In the genomic region with DNA sequence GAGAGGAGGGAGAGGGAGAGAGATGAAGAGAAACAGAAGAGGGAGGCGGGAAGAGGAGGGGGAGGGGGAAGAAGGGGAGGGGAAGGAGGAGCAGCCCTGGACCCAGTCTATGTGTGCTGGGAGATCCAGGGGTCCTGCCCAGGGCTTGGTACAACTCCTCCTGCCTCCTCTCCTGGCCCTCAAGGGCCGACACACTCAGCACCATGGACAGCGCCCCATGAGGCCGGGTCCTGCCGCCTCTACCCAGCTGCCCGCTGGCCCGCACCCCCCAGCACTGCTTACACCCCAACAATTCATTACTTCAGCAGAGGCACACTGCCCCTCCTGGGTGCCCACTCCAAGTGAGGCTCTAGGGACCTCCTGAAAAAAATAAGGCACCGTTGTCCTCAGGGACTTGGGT, we compare ENCODE assay signal across 8 cellular contexts. TPM values are rescaled to one million over a fixed set of nuclear protein-coding genes. Genes with fewer than 3 reads are reported as not detected.
DNase-seq lines count a peak whose midpoint lies in the region; ATAC-seq and TF ChIP-seq lines count a peak whose summit lies in the region.
"Not testable (repeated sequence)": the region's sequence is repeated elsewhere in the genome, so short reads cannot be mapped to it uniquely, and the experiment has no call there.

No MANE protein-coding gene starts in this region.

- H3K27ac Mint-ChIP-seq in memory B cell; stimulated activated effector memory CD8-positive, alpha-beta T cell treated with anti-CD3 and anti-CD28 coated beads, Interleukin-12 subunit alpha, Interleukin-12 subunit beta, amount 100 ng/mL, for 72 hours: not testable (repeated sequence)

- not testable (repeated sequence) for H3K4me3 ChIP-seq in cardiac muscle cell

- not testable (repeated sequence) for H3K36me3 ChIP-seq in cardiac muscle cell

- DNase-seq in Caki2 (ENCODE audit: low read depth): peak; percentile 16
- DNase-seq in LoVo (ENCODE audit: low spot score): peak; percentile 11
- DNase-seq in activated CD8-positive, alpha-beta memory T cell treated with anti-CD3 and anti-CD28 coated beads, Interleukin-2, amount 50 U/mL, for 4 hours: peak; percentile 28
- peak; percentile 1 for DNase-seq in amniotic epithelial cell (ENCODE audit: low read depth)
- peak; percentile 11 to 55 for DNase-seq in cardiac muscle cell (ENCODE audit: low read depth in 1 of 2, low spot score in 1 of 2)
- not testable (repeated sequence) for DNase-seq in memory B cell (ENCODE audit: low spot score in 2 of 2)
- peak in 1 of 2 donors; percentile 59 for DNase-seq in stimulated activated effector memory CD8-positive, alpha-beta T cell treated with anti-CD3 and anti-CD28 coated beads, Interleukin-12 subunit alpha, Interleukin-12 subunit beta, amount 100 ng/mL, for 72 hours (ENCODE audit: low spot score in 2 of 2)

- in situ Hi-C loops in Caki2 (cut with HindIII; ENCODE audit: low pct_unique_long_range_greater_than_20kb, low sequenced_read_pairs): not testable (repeated sequence)

- not testable (repeated sequence) for TF ChIP-seq CTCF in cardiac muscle cell (IDR thresholded peaks at IDR 0.05; ENCODE audit: low read depth, low read length)

- not testable (repeated sequence) for H3K4me1 ChIP-seq in cardiac muscle cell (ENCODE audit: low read depth)

- H3K4me1 Mint-ChIP-seq in memory B cell; stimulated activated effector memory CD8-positive, alpha-beta T cell treated with anti-CD3 and anti-CD28 coated beads, Interleukin-12 subunit alpha, Interleukin-12 subunit beta, amount 100 ng/mL, for 72 hours: not testable (repeated sequence)

- not testable (repeated sequence) for H3K36me3 Mint-ChIP-seq in memory B cell; stimulated activated effector memory CD8-positive, alpha-beta T cell treated with anti-CD3 and anti-CD28 coated beads, Interleukin-12 subunit alpha, Interleukin-12 subunit beta, amount 100 ng/mL, for 72 hours

- H3K27me3 ChIP-seq in cardiac muscle cell: peaks cover 31% of the 10 kb centered on the region

- H3K9me3 Mint-ChIP-seq in memory B cell; stimulated activated effector memory CD8-positive, alpha-beta T cell treated with anti-CD3 and anti-CD28 coated beads, Interleukin-12 subunit alpha, Interleukin-12 subunit beta, amount 100 ng/mL, for 72 hours: not testable (repeated sequence)

- not testable (repeated sequence) for H3K9me3 ChIP-seq in cardiac muscle cell (ENCODE audit: low read depth)

- not testable (repeated sequence) for H3K27me3 Mint-ChIP-seq in memory B cell

- ATAC-seq in SK-N-SH treated with all-trans-retinoic acid at 6 μM for 48 hours: peak; percentile 49
- ATAC-seq in memory B cell (ENCODE audit: low read depth): peak; percentile 32
- ATAC-seq in stimulated activated effector memory CD8-positive, alpha-beta T cell treated with anti-CD3 and anti-CD28 coated beads, Interleukin-12 subunit alpha, Interleukin-12 subunit beta, amount 100 ng/mL, for 72 hours: peak; percentile 51

- H3K4me3 Mint-ChIP-seq in memory B cell; stimulated activated effector memory CD8-positive, alpha-beta T cell treated with anti-CD3 and anti-CD28 coated beads, Interleukin-12 subunit alpha, Interleukin-12 subunit beta, amount 100 ng/mL, for 72 hours: not testable (repeated sequence)

- not testable (repeated sequence) for H3K27ac ChIP-seq in cardiac muscle cell

RNA-seq across cellular contexts. Expression of a gene that starts 26.5 kb away (rescaled TPM):
- total RNA-seq in Caki2 (2014; rRNA removed; shearing (Covaris generic); ENCODE audit: low replicate concordance): 0.61 and 2.9 TPM in 2 replicates
- total RNA-seq in cardiac muscle cell: 1.3 and 2.4 TPM in 2 replicates
- 0.70 and 1.6 TPM in 2 replicates for polyA plus RNA-seq in cardiac muscle cell
